In genomic region chr1:27993241-27993640, GRCh38 we compare ENCODE assay signal across 13 cellular contexts. TPM values are rescaled to one million over a fixed set of nuclear protein-coding genes. Genes with fewer than 3 reads are reported as not detected.
DNase-seq lines count a peak whose midpoint lies in the region; ATAC-seq, FAIRE-seq and TF ChIP-seq lines count a peak whose summit lies in the region.
"Had no signal": no experiment of that assay in that cellular context is flagged by ENCODE, and none has a peak within 500 bp of the region (broad histone marks: within the 10 kb centered on the region; RNA-seq: fewer than 3 reads in every experiment).

No MANE protein-coding gene starts in this region.

- H3K27me3 ChIP-seq in right lobe of liver (no peaks in the 10 kb centered on the region), HepG2 (ENCODE audit: control insufficient read depth in 1 of 2, insufficient read depth in 2 of 2, low read length in 2 of 2) (no peaks in the 10 kb centered on the region), small intestine (ENCODE audit: control insufficient read depth in 2 of 2, insufficient read depth in 2 of 2, low read length in 2 of 2) (no peaks in the 10 kb centered on the region), esophagus squamous epithelium (no peaks in the 10 kb centered on the region)

- TF ChIP-seq EP300 in HepG2 (IDR thresholded peaks at IDR 0.05; ENCODE audit: low read depth in 2 of 2, low read length in 2 of 2) (no peak), HepG2 (CRISPR knock-in tag; IDR thresholded peaks at IDR 0.05; ENCODE audit: borderline replicate concordance) (no peak)

- peaks cover 39% of the 10 kb centered on the region for H3K4me1 Mint-ChIP-seq in activated naive CD4-positive, alpha-beta T cell treated with anti-CD3 and anti-CD28 coated beads, Interleukin-2, amount 50 U/mL, for 24 hours

- no peak overlapping the region for H3K4me2 ChIP-seq in HepG2 (ENCODE audit: low read depth, low read length)

- POLR2A ChIA-PET in HepG2 (lab: Yijun Ruan, JAX), result no interaction called here

- H3K36me3 ChIP-seq in right lobe of liver, result peaks cover 9 to 71% (median 23%) of the 10 kb centered on the region in 4 donors
- H3K36me3 ChIP-seq in HepG2 (replicated peaks in 1 of 2; ENCODE audit: control insufficient read depth in 1 of 2, insufficient read depth in 2 of 2, low read length in 2 of 2), result peaks cover 19 to 68% of the 10 kb centered on the region in 2 experiments
- peaks cover 13 to 17% of the 10 kb centered on the region in 2 donors for H3K36me3 ChIP-seq in small intestine (ENCODE audit: control insufficient read depth in 2 of 2, insufficient read depth in 2 of 2, low read length in 2 of 2)
- H3K36me3 ChIP-seq in esophagus squamous epithelium, result peaks cover 5 to 100% (median 14%) of the 10 kb centered on the region in 3 donors

- intact Hi-C loops in right lobe of liver (cut with DNase I), result no loop called here
- intact Hi-C loops in HepG2 (cut with micrococcal nuclease; ENCODE audit: unreplicated experiment), result no loop called here
- intact Hi-C loops in esophagus squamous epithelium (cut with DNase I), result no loop called here

- H3K4me3 ChIP-seq in right lobe of liver (no peak overlapping the region), HepG2 (replicated peaks in 1 of 3; ENCODE audit: insufficient read depth in 1 of 3, low read depth in 2 of 3, low read length in 3 of 3) (no peak overlapping the region), small intestine (ENCODE audit: low read depth in 1 of 2, low read length in 2 of 2) (no peak overlapping the region), esophagus squamous epithelium (no peak overlapping the region)
- H3K4me3 ChIP-seq: HAP-1, lower lobe of right lung had no signal

- peak in 3 of 4 donors; percentile 31 to 48 (median 35) for ATAC-seq in right lobe of liver
- ATAC-seq in HepG2, result no peak
- ATAC-seq: PC-3 had no signal

- no peaks in the 10 kb centered on the region for H3K79me2 ChIP-seq in HepG2 (ENCODE audit: insufficient read depth, low read length)

- TF ChIP-seq POLR2A in right lobe of liver (IDR thresholded peaks at IDR 0.05) (no peak), HepG2 (IDR thresholded peaks at IDR 0.05; ENCODE audit: insufficient read depth in 1 of 2, low read depth in 2 of 2, low read length in 2 of 2) (no peak), esophagus squamous epithelium (IDR thresholded peaks at IDR 0.05) (no peak)

- no peaks in the 10 kb centered on the region for H3K4me1 ChIP-seq in right lobe of liver
- no peaks in the 10 kb centered on the region for H3K4me1 ChIP-seq in HepG2 (ENCODE audit: insufficient read depth, low read length)
- H3K4me1 ChIP-seq in small intestine (ENCODE audit: control insufficient read depth in 2 of 2, insufficient read depth in 1 of 2, low read depth in 1 of 2, low read length in 1 of 2), result no peaks in the 10 kb centered on the region
- H3K4me1 ChIP-seq in esophagus squamous epithelium, result peaks cover 0 to 11% (median 0%) of the 10 kb centered on the region in 3 donors
- H3K4me1 ChIP-seq: HAP-1 had no signal

- 61% methylated on average over 3 of the region's 3 CpGs for WGBS in right lobe of liver (ENCODE audit: insufficient coverage, low coverage, low lambda C conversion rate, missing lambda C conversion rate)
- WGBS in HepG2 (ENCODE audit: low lambda C conversion rate), result 95% methylated on average over 3 of the region's 3 CpGs
- WGBS in small intestine, 3 donors, result 74 to 78% (median 76%) methylated on average over 3 of the region's 3 CpGs
- 56 to 62% methylated on average over 3 of the region's 3 CpGs for WGBS in esophagus squamous epithelium, 2 donors

- FAIRE-seq in HepG2 (lab: Jason Lieb, UNC) (no peak), small intestine (lab: Jason Lieb, UNC) (no peak), frontal cortex (lab: Jason Lieb, UNC) (no peak)

- no TSS peak for BruUV-seq in HepG2 (replicated peaks; lab: Mats Ljungman, UMichigan)

- no peak overlapping the region for H2AFZ ChIP-seq in HepG2 (ENCODE audit: low read length)

- no peaks in the 10 kb centered on the region for H3K9me3 Mint-ChIP-seq in activated naive CD4-positive, alpha-beta T cell treated with anti-CD3 and anti-CD28 coated beads, Interleukin-2, amount 50 U/mL, for 24 hours

- DNase-seq in right lobe of liver (no peak), HepG2 (ENCODE audit: low spot score) (no peak), inferior parietal cortex (ENCODE audit: extremely low spot score) (peak; percentile 42), small intestine (no peak), esophagus squamous epithelium (lab: John Stamatoyannopoulos, UW) (no peak), NCI-H748 (lab: John Stamatoyannopoulos, UW; ENCODE audit: unreplicated experiment) (no peak), frontal cortex (ENCODE audit: low spot score in 2 of 2) (no peak)
- DNase-seq: EL, lower lobe of right lung, NCI-H446, PC-3 had no signal

- H3K9ac ChIP-seq in HepG2 (ENCODE audit: insufficient read depth, low read depth, low read length), result no peak overlapping the region

- no peaks in the 10 kb centered on the region for H4K20me1 ChIP-seq in HepG2 (ENCODE audit: insufficient read depth, low read length)

- in situ Hi-C loops in HepG2 (cut with HindIII; ENCODE audit: extremely low pct_ligation_motif_present, low pct_unique_long_range_greater_than_20kb), result no loop called here

- H3K36me3 Mint-ChIP-seq in activated naive CD4-positive, alpha-beta T cell treated with anti-CD3 and anti-CD28 coated beads, Interleukin-2, amount 50 U/mL, for 24 hours, result peaks cover 25% of the 10 kb centered on the region

- no peak for TF ChIP-seq RAD21 in HepG2 (CRISPR knock-in tag; IDR thresholded peaks at IDR 0.05)

- H3K27me3 Mint-ChIP-seq in activated naive CD4-positive, alpha-beta T cell treated with anti-CD3 and anti-CD28 coated beads, Interleukin-2, amount 50 U/mL, for 24 hours, result no peaks in the 10 kb centered on the region

- no peak for TF ChIP-seq CTCF in right lobe of liver (IDR thresholded peaks at IDR 0.05)
- TF ChIP-seq CTCF in HepG2 (CRISPR knock-in tag; IDR thresholded peaks at IDR 0.05), result no peak
- no peak for TF ChIP-seq CTCF in esophagus squamous epithelium (IDR thresholded peaks at IDR 0.05)

- CTCF ChIA-PET in HepG2 (lab: Yijun Ruan, JAX; ENCODE audit: low intra/inter-chr PET ratio, low total read pairs), result no interaction called here

- H3K4me3 Mint-ChIP-seq in activated naive CD4-positive, alpha-beta T cell treated with anti-CD3 and anti-CD28 coated beads, Interleukin-2, amount 50 U/mL, for 24 hours, result no peak overlapping the region

- H3K27ac ChIP-seq in right lobe of liver (peak overlapping the region in 1 of 3 donors; percentile 31), HepG2 (ENCODE audit: extremely low read length, insufficient read depth, low read length) (no peak overlapping the region), small intestine (ENCODE audit: low read depth in 1 of 2, low read length in 1 of 2) (no peak overlapping the region), esophagus squamous epithelium (peak overlapping the region in 1 of 4 donors; percentile 50)

- H3K9me3 ChIP-seq in right lobe of liver, result no peaks in the 10 kb centered on the region
- no peaks in the 10 kb centered on the region for H3K9me3 ChIP-seq in HepG2 (ENCODE audit: low read length)
- no peaks in the 10 kb centered on the region for H3K9me3 ChIP-seq in small intestine (ENCODE audit: control insufficient read depth, low read depth)
- no peaks in the 10 kb centered on the region for H3K9me3 ChIP-seq in esophagus squamous epithelium
- H3K9me3 ChIP-seq: HAP-1, lower lobe of right lung had no signal

- H3K27ac Mint-ChIP-seq in activated naive CD4-positive, alpha-beta T cell treated with anti-CD3 and anti-CD28 coated beads, Interleukin-2, amount 50 U/mL, for 24 hours, result peak overlapping the region; percentile 77

RNA-seq across cellular contexts. Expression of gene XKR8, which starts 33.5 kb away (rescaled TPM):
- total RNA-seq in right lobe of liver, result 1 to 10 TPM; 5.5 to 8.7 (median 7.1) TPM
- total RNA-seq in HepG2 (2016; rRNA removed; fragmentation: Illumina TruSeq; extraction: Trizol), result 2.9 and 5.4 TPM in 2 replicates
- 2.0 TPM in 2 replicates for total RNA-seq in HepG2 (2016; cell fraction: cytosol; rRNA removed; fragmentation: Illumina TruSeq; extraction: Trizol; ENCODE audit: low read depth)
- 3.2 and 4.4 TPM in 2 replicates for total RNA-seq in HepG2 (2016; cell fraction: insoluble cytoplasmic fraction; rRNA removed; fragmentation: Illumina TruSeq; extraction: Trizol)
- 5.1 and 5.9 TPM in 2 replicates for total RNA-seq in HepG2 (2016; cell fraction: membrane; rRNA removed; fragmentation: Illumina TruSeq; extraction: Trizol)
- total RNA-seq in HepG2 (2016; cell fraction: nucleus; rRNA removed; fragmentation: Illumina TruSeq; extraction: Trizol), result 2.9 and 3.8 TPM in 2 replicates
- polyA plus RNA-seq in HepG2 (2011; rRNA removed), result 5.7 and 6.3 TPM in 2 replicates
- polyA plus RNA-seq in HepG2 (2011; cell fraction: cytosol; rRNA removed), result 5.4 and 7.0 TPM in 2 replicates
- 3.3 and 4.2 TPM in 2 replicates for polyA plus RNA-seq in HepG2 (2011; cell fraction: nucleus; rRNA removed)
- polyA plus RNA-seq in HepG2 (2012), result 2.7 and 3.0 TPM in 2 replicates
- polyA plus RNA-seq in HepG2 (2016; cell fraction: cytosol; fragmentation: Illumina TruSeq; extraction: Trizol; ENCODE audit: low read depth), result 2.5 and 2.9 TPM in 2 replicates
- polyA plus RNA-seq in HepG2 (2016; cell fraction: insoluble cytoplasmic fraction; fragmentation: Illumina TruSeq; extraction: Trizol; ENCODE audit: low read depth), result 3.3 and 4.6 TPM in 2 replicates
- 4.7 and 6.0 TPM in 2 replicates for polyA plus RNA-seq in HepG2 (2016; cell fraction: membrane; fragmentation: Illumina TruSeq; extraction: Trizol; ENCODE audit: low read depth)
- polyA plus RNA-seq in HepG2 (2016; cell fraction: nucleus; fragmentation: Illumina TruSeq; extraction: Trizol; ENCODE audit: insufficient read depth, low read depth), result 5.7 and 6.4 TPM in 2 replicates
- polyA minus RNA-seq in HepG2 (2011; rRNA and poly(A)+ RNA removed; ENCODE audit: low replicate concordance), result 1.3 and 9.2 TPM in 2 replicates
- 3.8 and 4.0 TPM in 2 replicates for polyA minus RNA-seq in HepG2 (2011; cell fraction: cytosol; rRNA and poly(A)+ RNA removed)
- polyA minus RNA-seq in HepG2 (2011; cell fraction: nucleus; rRNA and poly(A)+ RNA removed), result 1.4 and 2.2 TPM in 2 replicates
- polyA plus RNA-seq in small intestine, result 1 to 10 TPM; 4.9 to 9.4 (median 6.9) TPM
- total RNA-seq in esophagus squamous epithelium, result 1 to 10 TPM; 2.9 to 6.2 (median 4.3) TPM
- 2.4 TPM for total RNA-seq in frontal cortex

RNA-seq across cellular contexts. Expression of gene SMPDL3B, which starts 58.4 kb away (rescaled TPM):
- total RNA-seq in right lobe of liver (1 to 10 TPM in 1 of 6 experiments, under 1 TPM in 3, not detected in 2; 0.14 to 1.1 (median 0.49) TPM), HepG2 (2016; rRNA removed; fragmentation: Illumina TruSeq; extraction: Trizol) (0.13 and 0.29 TPM in 2 replicates), esophagus squamous epithelium (1 to 10 TPM in 2 of 4 donors, under 1 TPM in 2; 0.76 to 6.3 (median 1.9) TPM), frontal cortex (0.82 TPM)
- 0.18 TPM in 1 of 2 replicates, not detected in the other for total RNA-seq in HepG2 (2016; cell fraction: cytosol; rRNA removed; fragmentation: Illumina TruSeq; extraction: Trizol; ENCODE audit: low read depth)
- total RNA-seq in HepG2 (2016; cell fraction: insoluble cytoplasmic fraction; rRNA removed; fragmentation: Illumina TruSeq; extraction: Trizol), result 0.16 and 0.24 TPM in 2 replicates
- 0.10 and 0.19 TPM in 2 replicates for total RNA-seq in HepG2 (2016; cell fraction: membrane; rRNA removed; fragmentation: Illumina TruSeq; extraction: Trizol)
- total RNA-seq in HepG2 (2016; cell fraction: nucleus; rRNA removed; fragmentation: Illumina TruSeq; extraction: Trizol), result 0.25 and 0.40 TPM in 2 replicates
- polyA plus RNA-seq in HepG2 (2011; rRNA removed) (0.95 and 1.3 TPM in 2 replicates), small intestine (10 to 100 TPM; 17.3 to 22.6 (median 19.2) TPM)
- polyA plus RNA-seq in HepG2 (2011; cell fraction: cytosol; rRNA removed), result 1.0 and 2.1 TPM in 2 replicates
- 0.39 and 0.57 TPM in 2 replicates for polyA plus RNA-seq in HepG2 (2011; cell fraction: nucleus; rRNA removed)
- 0.36 and 0.51 TPM in 2 replicates for polyA plus RNA-seq in HepG2 (2012)
- polyA plus RNA-seq in HepG2 (2016; cell fraction: cytosol; fragmentation: Illumina TruSeq; extraction: Trizol; ENCODE audit: low read depth), result not detected in 2 replicates
- polyA plus RNA-seq in HepG2 (2016; cell fraction: insoluble cytoplasmic fraction; fragmentation: Illumina TruSeq; extraction: Trizol; ENCODE audit: low read depth), result 0.28 TPM in 1 of 2 replicates, not detected in the other
- polyA plus RNA-seq in HepG2 (2016; cell fraction: membrane; fragmentation: Illumina TruSeq; extraction: Trizol; ENCODE audit: low read depth), result not detected in 2 replicates
- 1.4 TPM in 1 of 2 replicates, not detected in the other for polyA plus RNA-seq in HepG2 (2016; cell fraction: nucleus; fragmentation: Illumina TruSeq; extraction: Trizol; ENCODE audit: insufficient read depth, low read depth)
- 0.84 and 9.7 TPM in 2 replicates for polyA minus RNA-seq in HepG2 (2011; rRNA and poly(A)+ RNA removed; ENCODE audit: low replicate concordance)
- not detected in 2 replicates for polyA minus RNA-seq in HepG2 (2011; cell fraction: cytosol; rRNA and poly(A)+ RNA removed)
- polyA minus RNA-seq in HepG2 (2011; cell fraction: nucleus; rRNA and poly(A)+ RNA removed), result not detected in 2 replicates
